31 cellular contexts compared by ENCODE assay signal in genomic region chr6:137802408-137803182, GRCh38.
"Had no signal": no experiment of that assay in that cellular context is flagged by ENCODE, and none has a peak within 500 bp of the region (broad histone marks: within the 10 kb centered on the region; RNA-seq: fewer than 3 reads in every experiment).

No MANE protein-coding gene starts in this region.

- H3K36me3 Mint-ChIP-seq: memory B cell; mesothelial cell of epicardium; stimulated activated memory B cell treated with anti-CD40 and anti-IgM and Interleukin-4, amounts not matched to agents 10 μg/mL and 1 μg/mL and 100 μg/mL, for 72 hours had no signal

- H3K4me1 Mint-ChIP-seq: nephron progenitor cell had no signal

- H3K36me3 ChIP-seq: colonic mucosa, esophagus squamous epithelium, heart right ventricle, prostate gland, right atrium auricular region, sigmoid colon, thoracic aorta, tibial nerve, upper lobe of right lung, vagina had no signal

- H3K9me3 ChIP-seq: colonic mucosa, esophagus squamous epithelium, heart right ventricle, prostate gland, right atrium auricular region, sigmoid colon, thoracic aorta, tibial nerve, upper lobe of right lung, vagina had no signal

- H3K4me3 ChIP-seq: colonic mucosa, esophagus squamous epithelium, heart right ventricle, lung, prostate gland, right atrium auricular region, sigmoid colon, thoracic aorta, tibial nerve, upper lobe of right lung, vagina had no signal

- H3K27ac Mint-ChIP-seq: dendritic cell treated with granulocyte-macrophage colony-stimulating factor and Interleukin-4, amounts not matched to agents 40 ng/mL and 50 ng/mL, for 4 days; memory B cell; nephron progenitor cell; stimulated activated memory B cell treated with anti-CD40 and anti-IgM and Interleukin-4, amounts not matched to agents 10 μg/mL and 1 μg/mL and 100 μg/mL, for 72 hours had no signal

- H3K27me3 ChIP-seq: colonic mucosa, esophagus squamous epithelium, heart right ventricle, right atrium auricular region, sigmoid colon, tibial nerve, upper lobe of right lung, vagina had no signal

- ATAC-seq: heart right ventricle; left lobe of liver; naive thymus-derived CD4-positive, alpha-beta T cell; stimulated activated memory B cell treated with anti-CD40 and anti-IgM and Interleukin-4, amounts not matched to agents 10 μg/mL and 1 μg/mL and 100 μg/mL, for 72 hours; stimulated activated naive CD8-positive, alpha-beta T cell treated with anti-CD3 and anti-CD28 coated beads, Interleukin-15, Interleukin-2, amounts not matched to agents 100 U/mL and 50 U/mL, for 24 hours; upper lobe of right lung had no signal

- H3K9me3 Mint-ChIP-seq: immature natural killer cell, memory B cell, mesothelial cell of epicardium, nephron progenitor cell had no signal

- H3K4me1 ChIP-seq: colonic mucosa, vagina had no signal

- H3K27me3 Mint-ChIP-seq: memory B cell; naive thymus-derived CD4-positive, alpha-beta T cell; stimulated activated memory B cell treated with anti-CD40 and anti-IgM and Interleukin-4, amounts not matched to agents 10 μg/mL and 1 μg/mL and 100 μg/mL, for 72 hours had no signal

- H3K27ac ChIP-seq: esophagus squamous epithelium, heart right ventricle, right atrium auricular region, thoracic aorta, tibial nerve, upper lobe of right lung, vagina had no signal

- H3K4me3 Mint-ChIP-seq: dendritic cell treated with granulocyte-macrophage colony-stimulating factor and Interleukin-4, amounts not matched to agents 40 ng/mL and 50 ng/mL, for 4 days; endodermal cell; immature natural killer cell; memory B cell; mesothelial cell of epicardium; nephron progenitor cell; stimulated activated memory B cell treated with anti-CD40 and anti-IgM and Interleukin-4, amounts not matched to agents 10 μg/mL and 1 μg/mL and 100 μg/mL, for 72 hours had no signal

- DNase-seq: colonic mucosa; effector CD8-positive, alpha-beta T cell; endodermal cell; esophagus squamous epithelium; foreskin melanocyte; glutamatergic neuron; heart right ventricle; hypothalamus; immature natural killer cell; islet precursor cell; kidney glomerular epithelial cell; naive thymus-derived CD4-positive, alpha-beta T cell; nephron progenitor cell; nucleus accumbens; sigmoid colon; stimulated activated CD4-positive, alpha-beta T cell treated with anti-CD3 and anti-CD28 coated beads, Interleukin-2, amount 100 ng/mL, for 24 hours; stimulated activated CD4-positive, alpha-beta T cell treated with anti-CD3 and anti-CD28 coated beads, Interleukin-4, amount 100 ng/mL, for 24 hours; stimulated activated naive CD8-positive, alpha-beta T cell treated with anti-CD3 and anti-CD28 coated beads, Interleukin-15, Interleukin-2, amounts not matched to agents 100 U/mL and 50 U/mL, for 24 hours; substantia nigra; upper lobe of right lung had no signal
